Comparison of ENCODE assay signal across 2 cellular contexts in the genomic region with DNA sequence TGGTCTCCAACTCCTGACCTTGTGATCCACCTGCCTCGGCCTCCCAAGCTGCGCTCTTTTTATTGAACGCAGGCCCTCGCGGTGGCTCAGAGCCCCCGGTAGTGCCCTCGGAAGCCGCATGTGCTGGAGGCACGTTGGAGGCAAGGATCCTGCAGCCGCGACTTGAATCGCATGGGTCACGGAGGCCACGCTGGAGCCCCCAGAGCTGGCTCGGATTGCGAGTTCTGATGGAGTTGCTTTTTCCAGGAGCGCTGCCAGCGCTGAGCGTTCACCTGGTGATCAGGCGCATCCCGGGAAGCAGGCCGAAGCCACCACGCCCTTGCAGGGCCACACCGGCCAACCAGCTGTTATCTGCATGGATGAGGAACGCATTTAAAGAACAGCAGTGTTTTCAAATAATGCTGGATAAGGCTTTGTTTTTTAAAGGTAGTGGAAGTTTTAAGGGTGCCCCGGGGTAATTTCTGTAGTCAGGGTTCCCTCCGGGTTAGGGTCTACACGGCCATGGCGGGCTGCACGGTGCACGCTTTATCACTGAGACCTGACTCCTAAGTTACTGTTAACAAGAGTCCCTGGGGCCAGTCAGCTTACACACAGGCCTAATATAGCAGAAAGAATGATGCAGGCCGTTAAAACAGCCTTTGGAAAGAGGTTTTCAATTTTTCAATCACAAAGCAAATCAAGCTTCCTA.
TF ChIP-seq lines count a peak whose summit lies in the region.

No MANE protein-coding gene starts in this region.

TF ChIP-seq in endothelial cell of umbilical vein, 7 proteins besides CTCF, POLR2A, EP300 and RAD21:
- no peak for TF ChIP-seq GATA2 (IDR thresholded peaks at IDR 0.05; ENCODE audit: insufficient read depth, insufficient read length, low read depth, low read length)
- no peak for TF ChIP-seq JUN (IDR thresholded peaks at IDR 0.05; ENCODE audit: borderline replicate concordance, insufficient read depth, insufficient read length, low read depth)
- no peak for TF ChIP-seq MYC (IDR thresholded peaks at IDR 0.05; ENCODE audit: low read depth, low read length)
- no peak for TF ChIP-seq MAX (IDR thresholded peaks at IDR 0.05; ENCODE audit: insufficient read depth, insufficient read length)
- TF ChIP-seq POLR2AphosphoS5 (IDR thresholded peaks at IDR 0.05; ENCODE audit: insufficient read depth, low read depth, low read length), result no peak
- no peak for TF ChIP-seq FOS (IDR thresholded peaks at IDR 0.05; ENCODE audit: borderline replicate concordance, insufficient read depth, low read length)
- no peak for TF ChIP-seq EZH2 (IDR thresholded peaks at IDR 0.05; ENCODE audit: borderline replicate concordance, low read depth, low read length, severe bottlenecking)

TF ChIP-seq in neural cell, 6 proteins besides CTCF, POLR2A, EP300 and RAD21:
- TF ChIP-seq TAF1 (IDR thresholded peaks at IDR 0.05; ENCODE audit: low read depth), result no peak
- TF ChIP-seq EZH2 (IDR thresholded peaks at IDR 0.05; ENCODE audit: borderline replicate concordance, insufficient read depth, low read length, poor library complexity, severe bottlenecking), result no peak
- no peak for TF ChIP-seq MXI1 (conservative IDR thresholded peaks at IDR 0.05; ENCODE audit: poor library complexity, severe bottlenecking)
- no peak for TF ChIP-seq REST (IDR thresholded peaks at IDR 0.05; ENCODE audit: borderline replicate concordance)
- no peak for TF ChIP-seq POLR2AphosphoS5 (IDR thresholded peaks at IDR 0.05)
TF ChIP-seq in neural cell: peak in this region for 0.
